Comparison of ENCODE assay signal across 2 cellular contexts in genomic region chr14:51244591-51244990, GRCh38.
TF ChIP-seq lines count a peak whose summit lies in the region.

No MANE protein-coding gene starts in this region.

TF ChIP-seq in A549, 52 proteins besides CTCF, POLR2A, EP300 and RAD21:
- no peak for TF ChIP-seq CEBPB (IDR thresholded peaks at IDR 0.05)
- no peak for TF ChIP-seq TFCP2L1 (CRISPR knock-in tag; IDR thresholded peaks at IDR 0.05)
- no peak for TF ChIP-seq EHMT2 (IDR thresholded peaks at IDR 0.05; ENCODE audit: low read depth)
- TF ChIP-seq JUN (IDR thresholded peaks at IDR 0.05) = no peak
- no peak for TF ChIP-seq TP53 (CRISPR knock-in tag; IDR thresholded peaks at IDR 0.05)
- no peak for TF ChIP-seq REST (IDR thresholded peaks at IDR 0.05)
- no peak for TF ChIP-seq ESRRA (IDR thresholded peaks at IDR 0.05; ENCODE audit: borderline replicate concordance, low read length)
- no peak for TF ChIP-seq MAZ (IDR thresholded peaks at IDR 0.05; ENCODE audit: borderline replicate concordance, low read depth, low read length)
- no peak for TF ChIP-seq MAFK (IDR thresholded peaks at IDR 0.05; ENCODE audit: partially characterized antibody)
- TF ChIP-seq KDM1A (IDR thresholded peaks at IDR 0.05; ENCODE audit: low read depth) = peak; percentile 60; the same call in 1 of the 2 replicates
- 0 out of 2 replicates have a peak, but pooled peaks have one; percentile 37 for TF ChIP-seq HDAC2 (IDR thresholded peaks at IDR 0.05)
- no peak for TF ChIP-seq RFX5 (IDR thresholded peaks at IDR 0.05)
- no peak for TF ChIP-seq NPAS2 (CRISPR knock-in tag; IDR thresholded peaks at IDR 0.05; ENCODE audit: borderline replicate concordance)
- no peak for TF ChIP-seq ZFP36 (IDR thresholded peaks at IDR 0.05; ENCODE audit: borderline replicate concordance, partially characterized antibody)
- TF ChIP-seq RARB (CRISPR knock-in tag; IDR thresholded peaks at IDR 0.05) = no peak
- no peak for TF ChIP-seq RNF2 (IDR thresholded peaks at IDR 0.05; ENCODE audit: borderline replicate concordance, low read depth)

TF ChIP-seq in H1, 55 proteins besides CTCF, POLR2A, EP300 and RAD21:
- no peak for TF ChIP-seq CBX5 (IDR thresholded peaks at IDR 0.05; ENCODE audit: low read depth, low read length)
- no peak for TF ChIP-seq SP2 (IDR thresholded peaks at IDR 0.05; ENCODE audit: low read length)
- TF ChIP-seq KDM1A (IDR thresholded peaks at IDR 0.05; ENCODE audit: borderline replicate concordance, low read length) = peak; percentile 92
- TF ChIP-seq RBBP5 (IDR thresholded peaks at IDR 0.05; ENCODE audit: borderline replicate concordance, low read depth, low read length) = no peak
TF ChIP-seq in H1: peak in this region for 1.
